6 cellular contexts compared by ENCODE assay signal in the genomic region with DNA sequence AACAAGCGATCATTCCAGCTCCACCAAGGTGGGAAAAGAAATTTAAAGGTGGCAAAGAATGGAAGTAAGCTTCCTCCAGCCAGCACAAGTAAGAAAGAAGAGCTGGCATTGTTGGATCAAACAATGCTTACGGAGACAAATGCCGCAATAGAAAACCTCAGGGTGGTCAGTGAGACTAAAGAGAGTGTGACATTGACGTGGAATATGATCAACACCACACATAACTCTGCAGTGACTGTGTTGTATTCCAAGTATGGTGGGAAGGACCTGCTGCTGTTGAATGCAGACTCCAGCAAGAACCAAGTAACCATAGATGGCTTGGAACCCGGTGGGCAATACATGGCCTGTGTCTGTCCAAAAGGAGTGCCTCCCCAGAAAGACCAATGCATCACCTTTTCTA. TPM values are rescaled to one million over a fixed set of nuclear protein-coding genes. Genes with fewer than 3 reads are reported as not detected.
"Had no signal": no experiment of that assay in that cellular context is flagged by ENCODE, and none has a peak within 500 bp of the region (broad histone marks: within the 10 kb centered on the region; RNA-seq: fewer than 3 reads in every experiment).

No MANE protein-coding gene starts in this region.

- H3K4me1 Mint-ChIP-seq: H9 had no signal

- H3K27ac Mint-ChIP-seq: GM23338 had no signal

- H3K4me3 Mint-ChIP-seq: GM23338, H9 had no signal

- ATAC-seq: GM23338 had no signal

- DNase-seq: H9, HCEC 1CT, IMR-90 had no signal

- H3K9me3 Mint-ChIP-seq: GM23338, H9 had no signal

RNA-seq across cellular contexts. Expression of gene LRIT3, which starts 22.2 kb away (rescaled TPM):
- total RNA-seq: H1, HT-29, IMR-90 had no signal

RNA-seq across cellular contexts. Expression of gene RRH, which starts 42.3 kb away (rescaled TPM):
- total RNA-seq: GM23338, H1, H9, HT-29, IMR-90 had no signal
